ENCODE assay signal across 1 cellular context in the genomic region with DNA sequence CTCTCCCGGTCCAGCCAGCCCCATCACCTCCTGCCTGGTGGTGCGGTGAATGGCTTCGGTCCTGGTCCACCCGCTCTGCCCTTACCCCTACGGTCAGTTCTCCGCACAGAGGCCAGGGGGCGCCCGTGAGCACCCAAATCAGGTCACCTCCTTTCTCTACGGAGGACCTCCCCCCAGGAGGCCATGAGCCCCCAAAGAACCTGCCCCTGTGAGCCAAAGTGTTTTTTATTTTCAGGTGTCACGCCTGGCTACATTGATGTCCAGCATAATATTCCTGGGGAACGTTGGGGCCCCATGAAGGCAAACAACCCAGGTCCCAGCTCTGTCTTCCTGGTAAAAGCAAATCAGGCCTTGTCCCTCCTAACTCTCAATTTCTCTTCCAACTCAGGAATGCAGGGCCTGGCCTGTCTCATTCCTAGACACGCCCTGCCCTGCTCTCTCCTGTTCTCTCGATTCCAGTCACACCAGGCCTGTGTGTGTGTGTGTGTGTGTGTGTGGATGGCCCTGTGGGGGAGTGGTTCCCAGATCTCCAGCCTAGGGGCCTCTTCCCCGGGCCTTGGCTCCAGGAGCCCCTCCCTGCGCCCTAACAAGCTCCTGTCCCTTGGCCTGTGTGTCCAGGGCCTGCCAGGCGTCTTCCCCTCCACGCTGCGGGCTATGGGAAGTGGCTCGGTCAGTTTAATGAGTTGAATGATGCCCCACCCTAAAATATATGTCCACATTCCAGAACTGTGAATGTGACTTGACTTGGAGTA.
TF ChIP-seq lines count a peak whose summit lies in the region.

No MANE protein-coding gene starts in this region.

TF ChIP-seq in HepG2, 621 proteins besides CTCF, POLR2A, EP300 and RAD21 (continues in another document):
- TF ChIP-seq ZNF121 (CRISPR knock-in tag; IDR thresholded peaks at IDR 0.05): no peak
- peak; percentile 34; the same call in 1 of the 2 replicates for TF ChIP-seq PHF21A (CRISPR knock-in tag; IDR thresholded peaks at IDR 0.05)
- TF ChIP-seq SAP130 (CRISPR knock-in tag; IDR thresholded peaks at IDR 0.05; ENCODE audit: low read depth): peak; percentile 44; the same call in 1 of the 2 replicates
- TF ChIP-seq HOXA9 (CRISPR knock-in tag; IDR thresholded peaks at IDR 0.05; ENCODE audit: borderline replicate concordance): no peak
- no peak for TF ChIP-seq NBN (conservative IDR thresholded peaks at IDR 0.05)
- no peak for TF ChIP-seq ZNF841 (CRISPR knock-in tag; IDR thresholded peaks at IDR 0.05; ENCODE audit: borderline replicate concordance)
- no peak for TF ChIP-seq PCBP2 (optimal IDR thresholded peaks at IDR 0.05; ENCODE audit: low read depth, low read length, poor library complexity, severe bottlenecking)
- no peak for TF ChIP-seq ZNF512B (CRISPR knock-in tag; IDR thresholded peaks at IDR 0.05; ENCODE audit: borderline replicate concordance)
- no peak for TF ChIP-seq RFX5 (IDR thresholded peaks at IDR 0.05; ENCODE audit: low read depth, low read length)
- TF ChIP-seq CENPX (CRISPR knock-in tag; IDR thresholded peaks at IDR 0.05): no peak
- TF ChIP-seq GATAD2A (CRISPR knock-in tag; IDR thresholded peaks at IDR 0.05): peak; percentile 40; the same call in 1 of the 2 replicates
- no peak for TF ChIP-seq ZNF780A (CRISPR knock-in tag; IDR thresholded peaks at IDR 0.05)
- TF ChIP-seq IRF9 (CRISPR knock-in tag; IDR thresholded peaks at IDR 0.05; ENCODE audit: borderline replicate concordance): no peak
- TF ChIP-seq REL (CRISPR knock-in tag; conservative IDR thresholded peaks at IDR 0.05): no peak
- peak; percentile 43; the same call in 1 of the 2 replicates for TF ChIP-seq ZNF792 (CRISPR knock-in tag; IDR thresholded peaks at IDR 0.05)
- no peak for TF ChIP-seq ZC3H13 (CRISPR knock-in tag; IDR thresholded peaks at IDR 0.05)
- no peak for TF ChIP-seq POLR2AphosphoS2 (IDR thresholded peaks at IDR 0.05; ENCODE audit: low read depth, low read length)
- 0 out of 2 replicates have a peak, but pooled peaks have one; percentile 35 for TF ChIP-seq ZNF589 (CRISPR knock-in tag; conservative IDR thresholded peaks at IDR 0.05)
- TF ChIP-seq ZNF205 (CRISPR knock-in tag; IDR thresholded peaks at IDR 0.05): no peak
- TF ChIP-seq KMT2A (CRISPR knock-in tag; IDR thresholded peaks at IDR 0.05): no peak
- peak; percentile 69 for TF ChIP-seq ZNF646 (CRISPR knock-in tag; IDR thresholded peaks at IDR 0.05)
- peak in 1 of 2 experiments; percentile 28; a peak in 1 of 4 replicates for TF ChIP-seq KLF16 (CRISPR knock-in tag; IDR thresholded peaks at IDR 0.05)
- TF ChIP-seq SOX5 (CRISPR knock-in tag; IDR thresholded peaks at IDR 0.05; ENCODE audit: borderline replicate concordance): no peak
- no peak; the same call in 1 of the 2 replicates for TF ChIP-seq ZNF333 (CRISPR knock-in tag; IDR thresholded peaks at IDR 0.05; ENCODE audit: borderline replicate concordance)
- no peak for TF ChIP-seq RBM39 (IDR thresholded peaks at IDR 0.05; ENCODE audit: low read depth, low read length, poor library complexity, severe bottlenecking)
- no peak for TF ChIP-seq MYNN (CRISPR knock-in tag; IDR thresholded peaks at IDR 0.05; ENCODE audit: low read depth)
- no peak for TF ChIP-seq ZNF430 (CRISPR knock-in tag; IDR thresholded peaks at IDR 0.05)
- TF ChIP-seq SMC3 (IDR thresholded peaks at IDR 0.05; ENCODE audit: low read length): peak; percentile 51
- no peak for TF ChIP-seq FIP1L1 (IDR thresholded peaks at IDR 0.05; ENCODE audit: borderline replicate concordance, insufficient read depth, low read depth, low read length)
- no peak for TF ChIP-seq ZNF274 (CRISPR knock-in tag; IDR thresholded peaks at IDR 0.05)
- TF ChIP-seq TBP (CRISPR knock-in tag; IDR thresholded peaks at IDR 0.05): no peak
- no peak for TF ChIP-seq MXD4 (CRISPR knock-in tag; IDR thresholded peaks at IDR 0.05)
- TF ChIP-seq ZNF558 (CRISPR knock-in tag; IDR thresholded peaks at IDR 0.05; ENCODE audit: borderline replicate concordance): peak; percentile 14; the same call in 1 of the 2 replicates
- TF ChIP-seq ZNF441 (CRISPR knock-in tag; IDR thresholded peaks at IDR 0.05; ENCODE audit: borderline replicate concordance): no peak
- TF ChIP-seq HES4 (CRISPR knock-in tag; IDR thresholded peaks at IDR 0.05; ENCODE audit: borderline replicate concordance): 0 out of 2 replicates have a peak, but pooled peaks have one; percentile 30
- no peak for TF ChIP-seq GRHL1 (CRISPR knock-in tag; conservative IDR thresholded peaks at IDR 0.05)
- no peak for TF ChIP-seq SP1 (IDR thresholded peaks at IDR 0.05)
- no peak for TF ChIP-seq SP1 (CRISPR knock-in tag; IDR thresholded peaks at IDR 0.05)
- no peak for TF ChIP-seq ZNF343 (CRISPR knock-in tag; IDR thresholded peaks at IDR 0.05)
- TF ChIP-seq THRA (CRISPR knock-in tag; IDR thresholded peaks at IDR 0.05; ENCODE audit: borderline replicate concordance): peak; percentile 40; the same call in 1 of the 2 replicates
- 0 out of 2 replicates have a peak, but pooled peaks have one; percentile 73 for TF ChIP-seq ZKSCAN5 (CRISPR knock-in tag; IDR thresholded peaks at IDR 0.05)
- no peak for TF ChIP-seq TEAD2 (CRISPR knock-in tag; IDR thresholded peaks at IDR 0.05)
- TF ChIP-seq MEF2D (CRISPR knock-in tag; IDR thresholded peaks at IDR 0.05): no peak
- TF ChIP-seq IKZF1 (IDR thresholded peaks at IDR 0.05): no peak
- no peak for TF ChIP-seq AGO2 (optimal IDR thresholded peaks at IDR 0.05; ENCODE audit: low read depth, low read length)
- no peak for TF ChIP-seq ZNF563 (CRISPR knock-in tag; IDR thresholded peaks at IDR 0.05)
- TF ChIP-seq JARID2 (CRISPR knock-in tag; IDR thresholded peaks at IDR 0.05; ENCODE audit: insufficient replicate concordance): no peak
- no peak for TF ChIP-seq ZSCAN29 (CRISPR knock-in tag; conservative IDR thresholded peaks at IDR 0.05)
- TF ChIP-seq, protein P1, sequence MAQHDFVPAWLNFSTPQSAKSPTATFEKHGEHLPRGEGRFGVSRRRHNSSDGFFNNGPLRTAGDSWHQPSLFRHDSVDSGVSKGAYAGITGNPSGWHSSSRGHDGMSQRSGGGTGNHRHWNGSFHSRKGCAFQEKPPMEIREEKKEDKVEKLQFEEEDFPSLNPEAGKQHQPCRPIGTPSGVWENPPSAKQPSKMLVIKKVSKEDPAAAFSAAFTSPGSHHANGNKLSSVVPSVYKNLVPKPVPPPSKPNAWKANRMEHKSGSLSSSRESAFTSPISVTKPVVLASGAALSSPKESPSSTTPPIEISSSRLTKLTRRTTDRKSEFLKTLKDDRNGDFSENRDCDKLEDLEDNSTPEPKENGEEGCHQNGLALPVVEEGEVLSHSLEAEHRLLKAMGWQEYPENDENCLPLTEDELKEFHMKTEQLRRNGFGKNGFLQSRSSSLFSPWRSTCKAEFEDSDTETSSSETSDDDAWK (CRISPR knock-in tag; IDR thresholded peaks at IDR 0.05): no peak
- no peak for TF ChIP-seq NFKBIZ (CRISPR knock-in tag; IDR thresholded peaks at IDR 0.05)
